ENCODE assay signal across 8 cellular contexts in genomic region chr1:64898107-64898861, GRCh38.
DNase-seq lines count a peak whose midpoint lies in the region; ATAC-seq and TF ChIP-seq lines count a peak whose summit lies in the region.

No MANE protein-coding gene starts in this region.

- TF ChIP-seq POLR2A in erythroblast (IDR thresholded peaks at IDR 0.05; ENCODE audit: low read length): no peak

- H3K9me3 ChIP-seq in upper lobe of right lung: no peaks in the 10 kb centered on the region

- peaks cover 54% of the 10 kb centered on the region for H3K4me1 ChIP-seq in upper lobe of right lung

- H3K27ac ChIP-seq in upper lobe of right lung: peak overlapping the region; percentile 72

- H3K4me3 ChIP-seq in upper lobe of right lung: no peak overlapping the region

- H3K27me3 ChIP-seq in upper lobe of right lung: no peaks in the 10 kb centered on the region

- intact Hi-C loops in upper lobe of right lung (cut with DNase I): no loop called here

- H3K36me3 ChIP-seq in upper lobe of right lung: no peaks in the 10 kb centered on the region

- ATAC-seq in GM21825 (IDR thresholded peaks at IDR 0.05; ENCODE audit: unreplicated experiment) (peak; percentile 69), upper lobe of right lung (peak; percentile 95)

- DNase-seq in SIG-M5 treated with dmso at 0.1 percent for 504 hours (lab: John Stamatoyannopoulos, UW; ENCODE audit: unreplicated experiment) (peak; percentile 82), SIG-M5 (lab: John Stamatoyannopoulos, UW) (no peak), HuH-7.5 (ENCODE audit: low spot score) (peak; percentile 46), T1000 (lab: John Stamatoyannopoulos, UW) (peak; percentile 78), erythroblast (lab: John Stamatoyannopoulos, UW) (peak; percentile 70 to 78), myocyte (ENCODE audit: low read depth) (peak; percentile 96), upper lobe of right lung (peak; percentile 70)

- no peak for TF ChIP-seq CTCF in upper lobe of right lung (IDR thresholded peaks at IDR 0.05)
